Comparison of ENCODE assay signal across 33 cellular contexts in the genomic region with DNA sequence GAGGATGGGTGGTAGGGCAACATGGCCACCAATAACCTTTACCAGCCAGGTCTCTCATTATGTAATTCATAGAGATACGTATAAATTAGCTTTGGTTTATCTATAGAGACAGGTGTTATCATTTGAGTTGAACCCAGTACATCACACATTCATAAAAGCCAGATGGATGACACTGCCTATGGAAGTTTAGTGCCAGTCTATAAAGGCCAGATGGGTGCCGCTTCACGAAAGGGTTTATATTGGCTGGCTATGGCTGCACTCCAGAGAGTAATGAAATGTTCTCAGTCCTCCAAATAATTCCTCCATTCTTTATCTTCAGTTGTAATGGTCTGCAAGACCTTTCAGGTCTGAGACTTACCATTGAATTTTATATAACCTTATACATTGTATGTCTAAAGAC.
DNase-seq lines count a peak whose midpoint lies in the region; ATAC-seq, FAIRE-seq and TF ChIP-seq lines count a peak whose summit lies in the region.
"Had no signal": no experiment of that assay in that cellular context is flagged by ENCODE, and none has a peak within 500 bp of the region (broad histone marks: within the 10 kb centered on the region; RNA-seq: fewer than 3 reads in every experiment).

No MANE protein-coding gene starts in this region.

- peaks cover 1% of the 10 kb centered on the region for H3K4me1 ChIP-seq in mucosa of descending colon (ENCODE audit: low read depth)
- no peaks in the 10 kb centered on the region for H3K4me1 ChIP-seq in small intestine (ENCODE audit: control insufficient read depth in 2 of 2, insufficient read depth in 1 of 2, low read depth in 1 of 2, low read length in 1 of 2)
- H3K4me1 ChIP-seq: A549; BE2C; BLaER1; BLaER1 treated with 17β-estradiol and CSF1 and Interleukin-3, amounts not matched to agents 10 nM and 100 nM; Caco-2 had no signal

- ATAC-seq in left colon: peak; percentile 81
- peak; percentile 75 for ATAC-seq in mucosa of descending colon
- ATAC-seq: A549; CD8-positive, alpha-beta T cell had no signal

- 83 to 87% (median 85%) methylated on average over 3 of the region's 3 CpGs for WGBS in small intestine, 3 donors

- no peak for DNase-seq in left colon
- peak in 1 of 3 donors; percentile 47 for DNase-seq in mucosa of descending colon
- DNase-seq in small intestine: peak; percentile 7
- DNase-seq in occipital lobe (lab: John Stamatoyannopoulos, UW): no peak
- no peak for DNase-seq in activated naive CD4-positive, alpha-beta T cell (lab: John Stamatoyannopoulos, UW)
- no peak for DNase-seq in A172 (ENCODE audit: low spot score)
- DNase-seq: 8988T; ACHN; AML-193; BE2C; C1 segment of cervical spinal cord; Caco-2; Calu3; CD4-positive, alpha-beta memory T cell; CD4-positive, alpha-beta T cell; CD4-positive, CD25-positive, alpha-beta regulatory T cell; CD8-positive, alpha-beta memory T cell; CD8-positive, alpha-beta T cell; COR-L47; DMS 273 treated with DMSO at 0.1 percent for 48 hours; DMS153; DMS53; DMS79; DMS79 treated with DMSO at 0.1 percent for 48 hours; DND-41; EL had no signal

- no peak overlapping the region for H3K27ac ChIP-seq in small intestine (ENCODE audit: low read depth in 1 of 2, low read length in 1 of 2)
- H3K27ac ChIP-seq: 22Rv1; A549; BLaER1; BLaER1 treated with 17β-estradiol and CSF1 and Interleukin-3, amounts not matched to agents 10 nM and 100 nM; C4-2B had no signal

- intact Hi-C loops in left colon (cut with DNase I, micrococcal nuclease) (no loop called here), mucosa of descending colon (cut with DNase I, micrococcal nuclease) (no loop called here)

- H3K4me3 ChIP-seq in mucosa of descending colon (no peak overlapping the region), small intestine (ENCODE audit: low read depth in 1 of 2, low read length in 2 of 2) (no peak overlapping the region)
- H3K4me3 ChIP-seq: A549; BLaER1; BLaER1 treated with 17β-estradiol and CSF1 and Interleukin-3, amounts not matched to agents 10 nM and 100 nM had no signal

- H3K27me3 ChIP-seq in small intestine (ENCODE audit: control insufficient read depth in 2 of 2, insufficient read depth in 2 of 2, low read length in 2 of 2): no peaks in the 10 kb centered on the region
- H3K27me3 ChIP-seq: BE2C; BLaER1; BLaER1 treated with 17β-estradiol and CSF1 and Interleukin-3, amounts not matched to agents 10 nM and 100 nM had no signal

- H3K9me3 ChIP-seq in mucosa of descending colon (no peaks in the 10 kb centered on the region), small intestine (ENCODE audit: control insufficient read depth, low read depth) (no peaks in the 10 kb centered on the region)
- H3K9me3 ChIP-seq: A549; BE2C; BLaER1; BLaER1 treated with 17β-estradiol and CSF1 and Interleukin-3, amounts not matched to agents 10 nM and 100 nM; Caco-2 had no signal

- H3K36me3 ChIP-seq in mucosa of descending colon (ENCODE audit: low read depth) (no peaks in the 10 kb centered on the region), small intestine (ENCODE audit: control insufficient read depth in 2 of 2, insufficient read depth in 2 of 2, low read length in 2 of 2) (no peaks in the 10 kb centered on the region)
- H3K36me3 ChIP-seq: BE2C; BLaER1; BLaER1 treated with 17β-estradiol and CSF1 and Interleukin-3, amounts not matched to agents 10 nM and 100 nM had no signal

- no peak for TF ChIP-seq CTCF in mucosa of descending colon (IDR thresholded peaks at IDR 0.05)

- no peak for FAIRE-seq in small intestine (lab: Jason Lieb, UNC)
- FAIRE-seq: A204.1, A549, D721Med had no signal
